In genomic region chr16:46828943-46829342, GRCh38 we compare ENCODE assay signal across 10 cellular contexts. TPM values are rescaled to one million over a fixed set of nuclear protein-coding genes. Genes with fewer than 3 reads are reported as not detected.
DNase-seq lines count a peak whose midpoint lies in the region; ATAC-seq and TF ChIP-seq lines count a peak whose summit lies in the region.
"Had no signal": no experiment of that assay in that cellular context is flagged by ENCODE, and none has a peak within 500 bp of the region (broad histone marks: within the 10 kb centered on the region; RNA-seq: fewer than 3 reads in every experiment).

No MANE protein-coding gene starts in this region.

- TF ChIP-seq CTCF in HFF-Myc (IDR thresholded peaks at IDR 0.05; ENCODE audit: low read depth, low read length, missing control alignments), result no peak

- peaks cover 5% of the 10 kb centered on the region for H3K36me3 Mint-ChIP-seq in CD4-positive, CD25-positive, alpha-beta regulatory T cell
- peaks cover 6% of the 10 kb centered on the region for H3K36me3 Mint-ChIP-seq in activated naive CD8-positive, alpha-beta T cell

- no peaks in the 10 kb centered on the region for H3K36me3 ChIP-seq in CD4-positive, CD25-positive, alpha-beta regulatory T cell (ENCODE audit: control insufficient read depth, insufficient read depth, low read length)
- peaks cover under 1% of the 10 kb centered on the region for H3K36me3 ChIP-seq in mesodermal cell (ENCODE audit: control insufficient read depth, insufficient read depth, low read length)

- H3K4me3 Mint-ChIP-seq in CD4-positive, CD25-positive, alpha-beta regulatory T cell, result peak overlapping the region; percentile 93 to 99 (median 97)
- H3K4me3 Mint-ChIP-seq in activated naive CD8-positive, alpha-beta T cell, result peak overlapping the region; percentile 100

- ATAC-seq in CD4-positive, CD25-positive, alpha-beta regulatory T cell (ENCODE audit: low read depth in 2 of 2), result no peak
- ATAC-seq in HG02852 (IDR thresholded peaks at IDR 0.05; ENCODE audit: unreplicated experiment), result no peak

- H3K4me1 Mint-ChIP-seq in CD4-positive, CD25-positive, alpha-beta regulatory T cell, result peaks cover 23 to 47% (median 38%) of the 10 kb centered on the region in 4 donors
- H3K4me1 Mint-ChIP-seq in activated naive CD8-positive, alpha-beta T cell (ENCODE audit: low read depth), result peaks cover 39% of the 10 kb centered on the region

- peak overlapping the region; percentile 99 for H3K4me3 ChIP-seq in CD4-positive, CD25-positive, alpha-beta regulatory T cell (ENCODE audit: low read depth, low read length)
- H3K4me3 ChIP-seq in HFF-Myc (replicated peaks; ENCODE audit: low read depth, low read length) (peak overlapping the region; percentile 90), mesodermal cell (ENCODE audit: extremely low read depth, insufficient read depth, low read length, poor library complexity, severe bottlenecking) (peak overlapping the region; percentile 89)
- H3K4me3 ChIP-seq: lung had no signal

- peaks cover 37% of the 10 kb centered on the region for H3K4me1 ChIP-seq in CD4-positive, CD25-positive, alpha-beta regulatory T cell (ENCODE audit: control insufficient read depth, insufficient read depth, low read length, poor library complexity, severe bottlenecking)
- H3K4me1 ChIP-seq in mesodermal cell (ENCODE audit: control insufficient read depth, insufficient read depth, low read length, poor library complexity, severe bottlenecking), result no peaks in the 10 kb centered on the region

- no CpG with 5 or more reads among the region's 2 CpGs for WGBS in mesodermal cell (ENCODE audit: insufficient coverage in 2 of 2), 2 experiments

- DNase-seq in CD4-positive, CD25-positive, alpha-beta regulatory T cell, result no peak
- DNase-seq in HFF-Myc (ENCODE audit: extremely low read depth, low read depth) (no peak), HCEC 1CT (no peak), COR-L47 (lab: John Stamatoyannopoulos, UW) (no peak)
- no peak for DNase-seq in activated CD4-positive, CD25-positive, alpha-beta regulatory T cell (lab: John Stamatoyannopoulos, UW)
- DNase-seq: NCI-H748 treated with DMSO at 0.1 percent for 48 hours had no signal

- peaks cover 9% of the 10 kb centered on the region for H3K27me3 Mint-ChIP-seq in CD4-positive, CD25-positive, alpha-beta regulatory T cell
- no peaks in the 10 kb centered on the region for H3K27me3 Mint-ChIP-seq in activated naive CD8-positive, alpha-beta T cell

- peak overlapping the region; percentile 23 for H3K27ac ChIP-seq in CD4-positive, CD25-positive, alpha-beta regulatory T cell (ENCODE audit: insufficient read depth, low read length, poor library complexity, severe bottlenecking)
- H3K27ac ChIP-seq in mesodermal cell (ENCODE audit: low read depth, low read length, severe bottlenecking), result no peak overlapping the region

- H3K27me3 ChIP-seq in CD4-positive, CD25-positive, alpha-beta regulatory T cell (ENCODE audit: control insufficient read depth, insufficient read depth, low read length), result no peaks in the 10 kb centered on the region

- H3K9me3 Mint-ChIP-seq in CD4-positive, CD25-positive, alpha-beta regulatory T cell, result no peaks in the 10 kb centered on the region
- no peaks in the 10 kb centered on the region for H3K9me3 Mint-ChIP-seq in activated naive CD8-positive, alpha-beta T cell (ENCODE audit: low read depth)

- H3K27ac Mint-ChIP-seq in CD4-positive, CD25-positive, alpha-beta regulatory T cell, result peak overlapping the region in 2 of 3 donors; percentile 81 to 96
- H3K27ac Mint-ChIP-seq in activated naive CD8-positive, alpha-beta T cell, result peak overlapping the region; percentile 99

- no peaks in the 10 kb centered on the region for H3K9me3 ChIP-seq in CD4-positive, CD25-positive, alpha-beta regulatory T cell (ENCODE audit: control insufficient read depth in 2 of 2, low read length in 2 of 2)
- no peaks in the 10 kb centered on the region for H3K9me3 ChIP-seq in mesodermal cell (ENCODE audit: control insufficient read depth, low read length)

RNA-seq across cellular contexts. Expression of gene C16orf87, which starts 2.0 kb away (rescaled TPM):
- total RNA-seq in CD4-positive, CD25-positive, alpha-beta regulatory T cell, result 24.6 TPM
- polyA plus RNA-seq in CD4-positive, CD25-positive, alpha-beta regulatory T cell, result 10 to 100 TPM; 13.1 to 22.6 (median 15.8) TPM
- 20.7 TPM for polyA plus RNA-seq in mesodermal cell (2013, experiment 1 of 2)
- polyA plus RNA-seq in mesodermal cell (2013, experiment 2 of 2), result 24.1 TPM

RNA-seq across cellular contexts. Expression of gene GPT2, which starts 55.2 kb away (rescaled TPM):
- 0.81 TPM for total RNA-seq in CD4-positive, CD25-positive, alpha-beta regulatory T cell
- under 1 TPM; 0.33 to 0.71 (median 0.37) TPM for polyA plus RNA-seq in CD4-positive, CD25-positive, alpha-beta regulatory T cell
- polyA plus RNA-seq in mesodermal cell (2013, experiment 1 of 2), result 20.4 TPM
- polyA plus RNA-seq in mesodermal cell (2013, experiment 2 of 2), result 19.3 TPM
